15 cellular contexts compared by ENCODE assay signal in genomic region chr18:74163019-74163656, GRCh38. TPM values are rescaled to one million over a fixed set of nuclear protein-coding genes. Genes with fewer than 3 reads are reported as not detected.
DNase-seq lines count a peak whose midpoint lies in the region; ATAC-seq and TF ChIP-seq lines count a peak whose summit lies in the region.
"Had no signal": no experiment of that assay in that cellular context is flagged by ENCODE, and none has a peak within 500 bp of the region (broad histone marks: within the 10 kb centered on the region; RNA-seq: fewer than 3 reads in every experiment).

No MANE protein-coding gene starts in this region.

- no peaks in the 10 kb centered on the region for H3K27me3 Mint-ChIP-seq in stimulated activated memory B cell treated with anti-CD40 and anti-IgM and Interleukin-4, amounts not matched to agents 10 μg/mL and 1 μg/mL and 100 μg/mL, for 72 hours

- in situ Hi-C loops in Panc1 (cut with HindIII; ENCODE audit: low pct_unique_long_range_greater_than_20kb, low sequenced_read_pairs) = no loop called here

- H3K27me3 ChIP-seq in Panc1 (ENCODE audit: control insufficient read depth, insufficient read depth, low read length) = peaks cover under 1% of the 10 kb centered on the region; the same call in 1 of the 2 replicates
- no peaks in the 10 kb centered on the region for H3K27me3 ChIP-seq in effector memory CD4-positive, alpha-beta T cell (replicated peaks; ENCODE audit: control insufficient read depth, insufficient read depth, low read length, poor library complexity, severe bottlenecking)

- ATAC-seq in HG02678 (IDR thresholded peaks at IDR 0.05; ENCODE audit: unreplicated experiment) (peak; percentile 71), Panc1 (no peak), HG03469 (IDR thresholded peaks at IDR 0.05; ENCODE audit: unreplicated experiment) (no peak), HG03439 (IDR thresholded peaks at IDR 0.05; ENCODE audit: unreplicated experiment) (no peak)
- peak; percentile 65 for ATAC-seq in stimulated activated memory B cell treated with anti-CD40 and anti-IgM and Interleukin-4, amounts not matched to agents 10 μg/mL and 1 μg/mL and 100 μg/mL, for 72 hours
- ATAC-seq: activated T-helper 17 cell treated with anti-CD3 and anti-CD28 coated beads, Interleukin-2, amount 50 U/mL, for 72 hours had no signal

- POLR2A ChIA-PET in Panc1 (lab: Charles Lee) = no interaction called here

- H3K36me3 Mint-ChIP-seq in stimulated activated memory B cell treated with anti-CD40 and anti-IgM and Interleukin-4, amounts not matched to agents 10 μg/mL and 1 μg/mL and 100 μg/mL, for 72 hours = peaks cover 35% of the 10 kb centered on the region

- DNase-seq in DMS 273 (lab: John Stamatoyannopoulos, UW; ENCODE audit: unreplicated experiment) (peak; percentile 7), DMS 273 treated with DMSO at 0.1 percent for 48 hours (lab: John Stamatoyannopoulos, UW) (no peak), Panc1 (ENCODE audit: low read depth, low spot score) (no peak)
- DNase-seq in effector memory CD4-positive, alpha-beta T cell = no peak
- DNase-seq: activated CD4-positive, alpha-beta T cell treated with anti-CD3 and anti-CD28 coated beads for 48 hours; erythroblast; NCI-H1105; NCI-H526; retina had no signal

- intact Hi-C loops in Panc1 (cut with micrococcal nuclease; ENCODE audit: unreplicated experiment) = no loop called here

- no peaks in the 10 kb centered on the region for H3K9me3 ChIP-seq in Panc1 (ENCODE audit: control insufficient read depth, insufficient read depth, low read depth, low read length)
- no peaks in the 10 kb centered on the region for H3K9me3 ChIP-seq in effector memory CD4-positive, alpha-beta T cell (ENCODE audit: control insufficient read depth, low read length)

- 0 out of 2 replicates have a peak, but pooled peaks have one; percentile 18 for TF ChIP-seq CTCF in Panc1 (IDR thresholded peaks at IDR 0.05)

- BruUV-seq in Panc1 (replicated peaks; lab: Mats Ljungman, UMichigan) = no TSS peak

- CTCF ChIA-PET in Panc1 (lab: Charles Lee) = no interaction called here

- no peak overlapping the region for H3K4me3 ChIP-seq in Panc1 (ENCODE audit: low read depth in 2 of 2, low read length in 2 of 2)
- no peak overlapping the region for H3K4me3 ChIP-seq in effector memory CD4-positive, alpha-beta T cell (ENCODE audit: insufficient read depth, low read depth, low read length, poor library complexity, severe bottlenecking)

- peaks cover 3% of the 10 kb centered on the region; the same call in 1 of the 2 replicates for H3K4me1 ChIP-seq in Panc1 (ENCODE audit: control insufficient read depth, insufficient read depth, low read length)
- H3K4me1 ChIP-seq in effector memory CD4-positive, alpha-beta T cell (ENCODE audit: control insufficient read depth, insufficient read depth, low read length, poor library complexity, severe bottlenecking) = no peaks in the 10 kb centered on the region

- no peak overlapping the region for H3K27ac ChIP-seq in Panc1 (ENCODE audit: low read length)
- no peak overlapping the region for H3K27ac ChIP-seq in effector memory CD4-positive, alpha-beta T cell (ENCODE audit: insufficient read depth, low read length, poor library complexity, severe bottlenecking)
- H3K27ac ChIP-seq: 22Rv1 had no signal

- no peak overlapping the region for H3K27ac Mint-ChIP-seq in stimulated activated memory B cell treated with anti-CD40 and anti-IgM and Interleukin-4, amounts not matched to agents 10 μg/mL and 1 μg/mL and 100 μg/mL, for 72 hours
- H3K27ac Mint-ChIP-seq: activated T-helper 17 cell treated with anti-CD3 and anti-CD28 coated beads, Interleukin-2, amount 50 U/mL, for 72 hours had no signal

- peaks cover 11% of the 10 kb centered on the region for H3K4me1 Mint-ChIP-seq in stimulated activated memory B cell treated with anti-CD40 and anti-IgM and Interleukin-4, amounts not matched to agents 10 μg/mL and 1 μg/mL and 100 μg/mL, for 72 hours
- H3K4me1 Mint-ChIP-seq: activated T-helper 17 cell treated with anti-CD3 and anti-CD28 coated beads, Interleukin-2, amount 50 U/mL, for 72 hours had no signal

- peaks cover 6% of the 10 kb centered on the region for H3K36me3 ChIP-seq in Panc1 (ENCODE audit: control insufficient read depth, insufficient read depth, low read length)
- peaks cover 20% of the 10 kb centered on the region for H3K36me3 ChIP-seq in effector memory CD4-positive, alpha-beta T cell (ENCODE audit: control insufficient read depth, insufficient read depth, low read length)

- no peaks in the 10 kb centered on the region for H3K9me3 Mint-ChIP-seq in stimulated activated memory B cell treated with anti-CD40 and anti-IgM and Interleukin-4, amounts not matched to agents 10 μg/mL and 1 μg/mL and 100 μg/mL, for 72 hours
- H3K9me3 Mint-ChIP-seq: activated T-helper 17 cell treated with anti-CD3 and anti-CD28 coated beads, Interleukin-2, amount 50 U/mL, for 72 hours had no signal

- no peak overlapping the region for H3K4me3 Mint-ChIP-seq in stimulated activated memory B cell treated with anti-CD40 and anti-IgM and Interleukin-4, amounts not matched to agents 10 μg/mL and 1 μg/mL and 100 μg/mL, for 72 hours
- H3K4me3 Mint-ChIP-seq: activated T-helper 17 cell treated with anti-CD3 and anti-CD28 coated beads, Interleukin-2, amount 50 U/mL, for 72 hours had no signal

RNA-seq across cellular contexts. Expression of gene TIMM21, which starts 14.8 kb away (rescaled TPM):
- total RNA-seq in Panc1 (2021; ENCODE audit: unreplicated experiment) = 82.0 TPM
- polyA plus RNA-seq in Panc1 (2012; ENCODE audit: insufficient read length) = 52.9 TPM

RNA-seq across cellular contexts. Expression of gene FBXO15, which starts 15.5 kb away (rescaled TPM):
- total RNA-seq in Panc1 (2021; ENCODE audit: unreplicated experiment) = 1.9 TPM
- 2.2 TPM for polyA plus RNA-seq in Panc1 (2012; ENCODE audit: insufficient read length)

Comparison
In these comparisons a context has a peak if more than half of its experiments do, and no peak if none do; other contexts are left out.
1. ATAC-seq: peak in HG02678 (single experiment) and stimulated activated memory B cell treated with anti-CD40 and anti-IgM and Interleukin-4, amounts not matched to agents 10 μg/mL and 1 μg/mL and 100 μg/mL, for 72 hours (single experiment); none in Panc1 (single experiment), HG03469 (single experiment) and HG03439 (single experiment).